1 cellular context compared by ENCODE assay signal in the genomic region with DNA sequence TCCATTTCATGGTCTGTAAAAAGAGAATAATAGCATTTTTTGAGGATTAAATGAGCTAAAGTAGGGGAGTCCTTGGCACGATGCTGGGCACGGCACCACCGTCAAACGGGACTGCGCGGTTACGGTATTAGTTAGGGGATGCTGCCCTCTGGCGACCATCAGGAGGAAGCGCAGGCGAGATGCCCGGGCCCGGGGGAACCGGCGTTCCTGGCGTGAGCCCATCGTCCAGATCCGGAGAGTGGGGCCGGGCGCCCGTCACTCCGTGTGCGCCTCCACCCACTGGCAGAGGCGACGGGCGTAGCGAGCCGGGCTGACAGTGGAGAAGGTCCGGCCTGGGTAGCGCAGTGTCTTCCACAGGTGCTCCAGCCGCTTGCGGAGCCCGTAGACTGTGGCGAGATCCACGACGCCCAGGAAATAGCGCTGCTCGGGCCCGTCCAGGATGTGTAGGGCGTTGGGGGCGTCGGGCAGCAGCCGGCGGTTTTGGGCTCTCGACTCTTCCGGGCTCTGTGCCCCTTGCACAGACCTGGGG.
TF ChIP-seq lines count a peak whose summit lies in the region.

No MANE protein-coding gene starts in this region.

TF ChIP-seq in SK-N-SH, 30 proteins besides CTCF, POLR2A, EP300 and RAD21:
- TF ChIP-seq SMC3 (IDR thresholded peaks at IDR 0.05; ENCODE audit: low read depth, low read length) (peak; percentile 84), POLR2AphosphoS5 (IDR thresholded peaks at IDR 0.05; ENCODE audit: low read depth, low read length) (no peak), CHD2 (IDR thresholded peaks at IDR 0.05; ENCODE audit: low read length, partially characterized antibody) (no peak), RCOR1 (IDR thresholded peaks at IDR 0.05; ENCODE audit: low read length) (peak; percentile 31; the same call in 1 of the 2 replicates), FOSL2 (IDR thresholded peaks at IDR 0.05; ENCODE audit: borderline replicate concordance, low read depth) (no peak), FOXM1 (IDR thresholded peaks at IDR 0.05; ENCODE audit: low read depth) (no peak)
